18 cellular contexts compared by ENCODE assay signal in genomic region chr13:104466016-104466415, GRCh38.
"Had no signal": no experiment of that assay in that cellular context is flagged by ENCODE, and none has a peak within 500 bp of the region (broad histone marks: within the 10 kb centered on the region; RNA-seq: fewer than 3 reads in every experiment).

No MANE protein-coding gene starts in this region.

- H3K9me3 ChIP-seq: mucosa of descending colon, neutrophil, thoracic aorta had no signal

- H3K36me3 Mint-ChIP-seq: naive thymus-derived CD8-positive, alpha-beta T cell; stimulated activated naive B cell treated with anti-CD40 and anti-IgM and Interleukin-4, amounts not matched to agents 10 μg/mL and 1 μg/mL and 100 μg/mL, for 72 hours had no signal

- H3K4me2 ChIP-seq: hepatocyte had no signal

- H3K27me3 Mint-ChIP-seq: dendritic cell treated with granulocyte-macrophage colony-stimulating factor and Interleukin-4, amounts not matched to agents 40 ng/mL and 50 ng/mL, for 4 days; effector memory CD8-positive, alpha-beta T cell; stimulated activated naive B cell treated with anti-CD40 and anti-IgM and Interleukin-4, amounts not matched to agents 10 μg/mL and 1 μg/mL and 100 μg/mL, for 72 hours; stimulated activated naive CD8-positive, alpha-beta T cell treated with anti-CD3 and anti-CD28 coated beads, Interleukin-15, amount 100 ng/mL, for 72 hours had no signal

- H3K9me3 Mint-ChIP-seq: stimulated activated naive CD8-positive, alpha-beta T cell treated with anti-CD3 and anti-CD28 coated beads, Interleukin-15, amount 100 ng/mL, for 72 hours had no signal

- H3K4me3 Mint-ChIP-seq: dendritic cell treated with granulocyte-macrophage colony-stimulating factor and Interleukin-4, amounts not matched to agents 40 ng/mL and 50 ng/mL, for 4 days; effector memory CD8-positive, alpha-beta T cell; naive thymus-derived CD8-positive, alpha-beta T cell; stimulated activated naive B cell treated with anti-CD40 and anti-IgM and Interleukin-4, amounts not matched to agents 10 μg/mL and 1 μg/mL and 100 μg/mL, for 72 hours; stimulated activated naive CD8-positive, alpha-beta T cell treated with anti-CD3 and anti-CD28 coated beads, Interleukin-15, amount 100 ng/mL, for 72 hours had no signal

- H3K27ac Mint-ChIP-seq: dendritic cell treated with granulocyte-macrophage colony-stimulating factor and Interleukin-4, amounts not matched to agents 40 ng/mL and 50 ng/mL, for 4 days; effector memory CD8-positive, alpha-beta T cell; naive thymus-derived CD8-positive, alpha-beta T cell; stimulated activated naive B cell treated with anti-CD40 and anti-IgM and Interleukin-4, amounts not matched to agents 10 μg/mL and 1 μg/mL and 100 μg/mL, for 72 hours; stimulated activated naive CD8-positive, alpha-beta T cell treated with anti-CD3 and anti-CD28 coated beads, Interleukin-15, amount 100 ng/mL, for 72 hours had no signal

- H2AFZ ChIP-seq: hepatocyte had no signal

- H3K4me3 ChIP-seq: hepatocyte, lung, mucosa of descending colon, skin epidermis, thoracic aorta had no signal

- DNase-seq: effector memory CD8-positive, alpha-beta T cell; erythroblast; foreskin melanocyte; head of caudate nucleus; left colon; left ventricle myocardium superior; mucosa of descending colon; naive thymus-derived CD8-positive, alpha-beta T cell; stimulated activated CD4-positive, alpha-beta T cell treated with anti-CD3 and anti-CD28 coated beads, Interleukin-2, amount 100 ng/mL, for 24 hours; stimulated activated CD4-positive, alpha-beta T cell treated with anti-CD3 and anti-CD28 coated beads, Interleukin-4, amount 100 ng/mL, for 4 hours; stimulated activated naive B cell treated with anti-CD40 and anti-IgM and Interleukin-4, amounts not matched to agents 10 μg/mL and 1 μg/mL and 100 μg/mL, for 72 hours; stimulated activated naive CD8-positive, alpha-beta T cell treated with anti-CD3 and anti-CD28 coated beads, Interleukin-15, amount 100 ng/mL, for 72 hours had no signal

- H3K4me1 Mint-ChIP-seq: naive thymus-derived CD8-positive, alpha-beta T cell; stimulated activated naive B cell treated with anti-CD40 and anti-IgM and Interleukin-4, amounts not matched to agents 10 μg/mL and 1 μg/mL and 100 μg/mL, for 72 hours; stimulated activated naive CD8-positive, alpha-beta T cell treated with anti-CD3 and anti-CD28 coated beads, Interleukin-15, amount 100 ng/mL, for 72 hours had no signal

- H3K79me2 ChIP-seq: hepatocyte had no signal

- H3K36me3 ChIP-seq: neutrophil, thoracic aorta had no signal

- H3K27me3 ChIP-seq: hepatocyte, neutrophil had no signal

- H3K27ac ChIP-seq: hepatocyte, neutrophil, skin epidermis, thoracic aorta had no signal
